25 cellular contexts compared by ENCODE assay signal in the genomic region with DNA sequence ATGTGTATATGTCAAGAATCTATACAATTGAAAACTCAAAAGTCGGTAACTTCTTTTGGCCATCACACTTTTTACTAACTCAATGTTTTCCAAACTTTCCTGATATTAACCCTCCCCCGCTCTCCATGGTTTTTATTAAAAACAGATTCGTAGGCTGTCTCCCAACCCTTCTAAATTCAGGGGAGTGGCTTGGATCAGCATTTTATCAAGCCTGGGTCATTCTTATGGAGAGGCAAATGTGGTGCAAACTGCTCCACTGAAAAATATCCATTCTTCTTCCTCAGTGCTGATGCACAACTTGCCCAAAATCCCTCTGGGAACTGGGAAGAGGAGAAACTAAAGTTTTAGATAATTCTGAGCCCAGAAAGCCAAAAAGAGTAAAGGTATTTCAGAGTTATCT.
"Had no signal": no experiment of that assay in that cellular context is flagged by ENCODE, and none has a peak within 500 bp of the region (broad histone marks: within the 10 kb centered on the region; RNA-seq: fewer than 3 reads in every experiment).

No MANE protein-coding gene starts in this region.

- H3K27ac ChIP-seq: brain microvascular endothelial cell, cardiac muscle cell, SJSA1, VCaP had no signal

- H3K4me1 ChIP-seq: SJSA1 had no signal

- DNase-seq: activated CD4-positive, alpha-beta memory T cell treated with anti-CD3 and anti-CD28 coated beads, Interleukin-2, amount 10 ng/mL, durations not matched to agents 7 days and 5 days; activated CD4-positive, alpha-beta T cell treated with anti-CD3 and anti-CD28 coated beads for 36 hours; activated CD4-positive, alpha-beta T cell treated with anti-CD3 and anti-CD28 coated beads, Interleukin-2, amount 50 U/mL, for 1 hour; activated gamma-delta T cell; activated naive CD4-positive, alpha-beta T cell treated with anti-CD3 and anti-CD28 coated beads for 36 hours; activated T-cell treated with anti-CD3 and anti-CD28 coated beads for 4 hours; activated T-cell treated with anti-CD3 and anti-CD28 coated beads, Interleukin-2, amount 50 U/mL, for 48 hours; brain microvascular endothelial cell; KG1; NCI-H1092; NCI-H1417; NCI-H1930; NCI-H345; NCI-H510A; NCI-H526 treated with DMSO at 0.1 percent for 48 hours; NK-92 treated with Interleukin-12 subunit alpha and Interleukin-12 subunit beta, amount 100 ng/mL, for 24 hours; OCI-M1; SHP77; T-cell; T-helper 2 cell; T1000 had no signal

- H3K9me3 ChIP-seq: SJSA1 had no signal

- H3K36me3 ChIP-seq: brain microvascular endothelial cell, cardiac muscle cell, SJSA1 had no signal

- H3K27me3 ChIP-seq: brain microvascular endothelial cell, cardiac muscle cell, SJSA1 had no signal

- H3K4me3 ChIP-seq: cardiac muscle cell, SJSA1 had no signal

- FAIRE-seq: TTC549 had no signal
